In genomic region chr13:44212633-44213387, GRCh38 we compare ENCODE assay signal across 1 cellular context.
TF ChIP-seq lines count a peak whose summit lies in the region.

No MANE protein-coding gene starts in this region.

TF ChIP-seq in WTC11, 78 proteins besides CTCF, POLR2A, EP300 and RAD21 (continued from another document):
- TF ChIP-seq ATF6 (CRISPR knock-in tag; IDR thresholded peaks at IDR 0.05) (no peak), EMX1 (CRISPR knock-in tag; IDR thresholded peaks at IDR 0.05) (no peak), ZNF396 (CRISPR knock-in tag; IDR thresholded peaks at IDR 0.05; ENCODE audit: borderline replicate concordance) (no peak), ZBTB21 (CRISPR knock-in tag; IDR thresholded peaks at IDR 0.05; ENCODE audit: borderline replicate concordance) (no peak), SMAD3 (CRISPR knock-in tag; IDR thresholded peaks at IDR 0.05; ENCODE audit: borderline replicate concordance) (no peak), NFYB (CRISPR knock-in tag; conservative IDR thresholded peaks at IDR 0.05; ENCODE audit: low read depth) (no peak), ZNF425 (CRISPR knock-in tag; conservative IDR thresholded peaks at IDR 0.05) (no peak), NR3C1 (CRISPR knock-in tag; conservative IDR thresholded peaks at IDR 0.05; ENCODE audit: low read depth) (no peak), ZBTB43 (CRISPR knock-in tag; IDR thresholded peaks at IDR 0.05) (no peak), ELF4 (CRISPR knock-in tag; IDR thresholded peaks at IDR 0.05; ENCODE audit: low read depth) (no peak), MXD4 (CRISPR knock-in tag; IDR thresholded peaks at IDR 0.05; ENCODE audit: borderline replicate concordance) (no peak)
